In genomic region chr9:112049834-112050516, GRCh38 we compare ENCODE assay signal across 12 cellular contexts.
DNase-seq lines count a peak whose midpoint lies in the region; ATAC-seq and TF ChIP-seq lines count a peak whose summit lies in the region.
"Had no signal": no experiment of that assay in that cellular context is flagged by ENCODE, and none has a peak within 500 bp of the region (broad histone marks: within the 10 kb centered on the region; RNA-seq: fewer than 3 reads in every experiment).

No MANE protein-coding gene starts in this region.

- no peaks in the 10 kb centered on the region for H3K27me3 Mint-ChIP-seq in brain
- no peaks in the 10 kb centered on the region for H3K27me3 Mint-ChIP-seq in stimulated activated naive B cell treated with anti-CD40 and anti-IgM and Interleukin-4, amounts not matched to agents 10 μg/mL and 1 μg/mL and 100 μg/mL, for 72 hours
- no peaks in the 10 kb centered on the region for H3K27me3 Mint-ChIP-seq in nephron progenitor cell (ENCODE audit: low read depth, poor library complexity)

- H3K9me3 Mint-ChIP-seq in brain (peaks cover 3 to 9% (median 6%) of the 10 kb centered on the region in 5 experiments), nephron progenitor cell (peaks cover 10% of the 10 kb centered on the region)
- peaks cover 11 to 18% of the 10 kb centered on the region in 2 donors for H3K9me3 Mint-ChIP-seq in stimulated activated naive B cell treated with anti-CD40 and anti-IgM and Interleukin-4, amounts not matched to agents 10 μg/mL and 1 μg/mL and 100 μg/mL, for 72 hours

- in situ Hi-C loops in HAP-1 (cut with MboI; ENCODE audit: low sequenced_read_pairs): no loop called here

- peak; percentile 36 for DNase-seq in NCI-H1092 (lab: John Stamatoyannopoulos, UW)
- no peak for DNase-seq in left lung
- no peak for DNase-seq in stimulated activated naive B cell treated with anti-CD40 and anti-IgM and Interleukin-4, amounts not matched to agents 10 μg/mL and 1 μg/mL and 100 μg/mL, for 72 hours
- no peak for DNase-seq in SIG-M5 treated with dmso at 0.1 percent for 504 hours (lab: John Stamatoyannopoulos, UW; ENCODE audit: unreplicated experiment)
- no peak for DNase-seq in superior temporal gyrus (ENCODE audit: extremely low spot score)
- DNase-seq in HAP-1 (ENCODE audit: low spot score in 2 of 2): no peak
- no peak for DNase-seq in nephron progenitor cell
- DNase-seq: activated CD4-positive, alpha-beta T cell treated with anti-CD3 and anti-CD28 coated beads, Interleukin-2, amount 10 ng/mL, durations not matched to agents 7 days and 5 days; activated gamma-delta T cell; glutamatergic neuron; NCI-H526 had no signal

- H3K27ac Mint-ChIP-seq in brain (peak overlapping the region in 3 of 5 experiments; percentile 67 to 71 (median 68)), nephron progenitor cell (no peak overlapping the region)
- H3K27ac Mint-ChIP-seq in stimulated activated naive B cell treated with anti-CD40 and anti-IgM and Interleukin-4, amounts not matched to agents 10 μg/mL and 1 μg/mL and 100 μg/mL, for 72 hours: peak overlapping the region; percentile 10
- H3K27ac Mint-ChIP-seq: activated CD4-positive, alpha-beta T cell treated with anti-CD3 and anti-CD28 coated beads, Interleukin-2, amount 10 ng/mL, durations not matched to agents 7 days and 5 days had no signal

- H3K4me1 ChIP-seq in left lung: peaks cover 8 to 11% of the 10 kb centered on the region in 2 donors
- H3K4me1 ChIP-seq in HAP-1: no peaks in the 10 kb centered on the region

- no peaks in the 10 kb centered on the region for H3K9me3 ChIP-seq in left lung
- H3K9me3 ChIP-seq in HAP-1: no peaks in the 10 kb centered on the region

- H3K4me3 Mint-ChIP-seq in brain (peak overlapping the region in 1 of 5 experiments; percentile 18), nephron progenitor cell (no peak overlapping the region)
- no peak overlapping the region for H3K4me3 Mint-ChIP-seq in stimulated activated naive B cell treated with anti-CD40 and anti-IgM and Interleukin-4, amounts not matched to agents 10 μg/mL and 1 μg/mL and 100 μg/mL, for 72 hours
- H3K4me3 Mint-ChIP-seq: activated CD4-positive, alpha-beta T cell treated with anti-CD3 and anti-CD28 coated beads, Interleukin-2, amount 10 ng/mL, durations not matched to agents 7 days and 5 days had no signal

- ATAC-seq in left lung: peak; percentile 17
- ATAC-seq in stimulated activated naive B cell treated with anti-CD40 and anti-IgM and Interleukin-4, amounts not matched to agents 10 μg/mL and 1 μg/mL and 100 μg/mL, for 72 hours (replicated peaks): no peak

- H3K27ac ChIP-seq in left lung: peak overlapping the region; percentile 8 to 33

- H3K27me3 ChIP-seq in left lung: no peaks in the 10 kb centered on the region
- H3K27me3 ChIP-seq in HAP-1 (ENCODE audit: low read depth): no peaks in the 10 kb centered on the region

- no peak overlapping the region for H3K4me3 ChIP-seq in left lung
- no peak overlapping the region for H3K4me3 ChIP-seq in HAP-1

- H3K36me3 ChIP-seq in left lung: no peaks in the 10 kb centered on the region
- no peaks in the 10 kb centered on the region for H3K36me3 ChIP-seq in HAP-1 (replicated peaks)

- TF ChIP-seq CTCF in brain (conservative IDR thresholded peaks at IDR 0.05) (no peak), left lung (IDR thresholded peaks at IDR 0.05) (no peak), nephron progenitor cell (IDR thresholded peaks at IDR 0.05) (no peak)

- intact Hi-C loops in left lung (cut with DNase I): no loop called here

- H3K36me3 Mint-ChIP-seq in brain (peaks cover 21% of the 10 kb centered on the region), nephron progenitor cell (ENCODE audit: low read depth) (peaks cover 42% of the 10 kb centered on the region)
- H3K36me3 Mint-ChIP-seq in stimulated activated naive B cell treated with anti-CD40 and anti-IgM and Interleukin-4, amounts not matched to agents 10 μg/mL and 1 μg/mL and 100 μg/mL, for 72 hours: peaks cover 44 to 48% of the 10 kb centered on the region in 2 donors

- H3K4me1 Mint-ChIP-seq in brain: peaks cover 27% of the 10 kb centered on the region
- peaks cover 39 to 60% of the 10 kb centered on the region in 2 donors for H3K4me1 Mint-ChIP-seq in stimulated activated naive B cell treated with anti-CD40 and anti-IgM and Interleukin-4, amounts not matched to agents 10 μg/mL and 1 μg/mL and 100 μg/mL, for 72 hours
- H3K4me1 Mint-ChIP-seq in nephron progenitor cell: no peaks in the 10 kb centered on the region
